In genomic region chr1:9901148-9902059, GRCh38 we compare ENCODE assay signal across 10 cellular contexts. TPM values are rescaled to one million over a fixed set of nuclear protein-coding genes. Genes with fewer than 3 reads are reported as not detected.
DNase-seq lines count a peak whose midpoint lies in the region; ATAC-seq, FAIRE-seq and TF ChIP-seq lines count a peak whose summit lies in the region.
"Had no signal": no experiment of that assay in that cellular context is flagged by ENCODE, and none has a peak within 500 bp of the region (broad histone marks: within the 10 kb centered on the region; RNA-seq: fewer than 3 reads in every experiment).

No MANE protein-coding gene starts in this region.

- no peak overlapping the region for H3K4me2 ChIP-seq in GM23338
- H3K4me2 ChIP-seq: hepatocyte had no signal

- H3K9me3 ChIP-seq in body of pancreas (no peaks in the 10 kb centered on the region), kidney (ENCODE audit: control insufficient read depth in 1 of 2, low read length in 2 of 2) (no peaks in the 10 kb centered on the region), gastrocnemius medialis (no peaks in the 10 kb centered on the region)

- H2AFZ ChIP-seq in GM23338, result no peak overlapping the region
- H2AFZ ChIP-seq: hepatocyte had no signal

- peaks cover 10% of the 10 kb centered on the region for H4K20me1 ChIP-seq in GM23338 (replicated peaks; ENCODE audit: insufficient read depth)

- H3K4me3 ChIP-seq in GM23338, result no peak overlapping the region
- H3K4me3 ChIP-seq in body of pancreas, result no peak overlapping the region
- H3K4me3 ChIP-seq in kidney (ENCODE audit: low read length in 2 of 2), result no peak overlapping the region
- H3K4me3 ChIP-seq in gastrocnemius medialis, result no peak overlapping the region
- H3K4me3 ChIP-seq: hepatocyte had no signal

- no peak for FAIRE-seq in kidney (lab: Jason Lieb, UNC)

- no peaks in the 10 kb centered on the region for H3K9me3 Mint-ChIP-seq in GM23338

- intact Hi-C loops in body of pancreas (cut with DNase I), result no loop called here
- intact Hi-C loops in kidney (cut with DNase I), result no loop called here
- intact Hi-C loops in gastrocnemius medialis (cut with DNase I; ENCODE audit: low total_unique reads), result no loop called here

- H3K9ac ChIP-seq in kidney (ENCODE audit: low read length in 2 of 2), result peak overlapping the region in 1 of 2 donors; percentile 29

- no peak for ATAC-seq in GM23338
- ATAC-seq in body of pancreas, result peak; percentile 59
- peak; percentile 28 to 63 for ATAC-seq in gastrocnemius medialis
- no peak for ATAC-seq in GM21423 (IDR thresholded peaks at IDR 0.05; ENCODE audit: unreplicated experiment)
- no peak for ATAC-seq in HG02981 (IDR thresholded peaks at IDR 0.05; ENCODE audit: unreplicated experiment)

- 0 out of 2 replicates have a peak overlapping the region, but pooled peaks have one; percentile 23 for H3K27ac Mint-ChIP-seq in GM23338

- in situ Hi-C loops in gastrocnemius medialis (cut with MboI; ENCODE audit: low sequenced_read_pairs in 4 of 4), result no loop called here

- H3K9me2 ChIP-seq in GM23338 (ENCODE audit: insufficient read depth), result no peaks in the 10 kb centered on the region; the same call in 1 of the 2 replicates

- no peak for TF ChIP-seq CTCF in GM23338 (conservative IDR thresholded peaks at IDR 0.05; ENCODE audit: low read depth in 2 of 2)
- no peak for TF ChIP-seq CTCF in body of pancreas (IDR thresholded peaks at IDR 0.05)
- TF ChIP-seq CTCF in kidney (IDR thresholded peaks at IDR 0.05; ENCODE audit: borderline replicate concordance, extremely low read depth, insufficient read depth), result no peak
- TF ChIP-seq CTCF in gastrocnemius medialis (IDR thresholded peaks at IDR 0.05 in 4 of 5, conservative IDR thresholded peaks at IDR 0.05 in 1 of 5), result no peak

- no peaks in the 10 kb centered on the region for H3K36me3 Mint-ChIP-seq in GM23338 (ENCODE audit: low read depth)

- no peaks in the 10 kb centered on the region for H3K36me3 ChIP-seq in GM23338 (ENCODE audit: insufficient read depth)
- H3K36me3 ChIP-seq in body of pancreas (replicated peaks in 1 of 2; ENCODE audit: insufficient read depth in 1 of 2, low read depth in 2 of 2), result no peaks in the 10 kb centered on the region
- H3K36me3 ChIP-seq in kidney (ENCODE audit: control insufficient read depth in 1 of 2, insufficient read depth in 2 of 2, low read length in 2 of 2), result no peaks in the 10 kb centered on the region
- H3K36me3 ChIP-seq in gastrocnemius medialis, result no peaks in the 10 kb centered on the region

- TF ChIP-seq POLR2A in body of pancreas (IDR thresholded peaks at IDR 0.05) (no peak), gastrocnemius medialis (IDR thresholded peaks at IDR 0.05) (no peak)

- H3K79me2 ChIP-seq in GM23338 (replicated peaks; ENCODE audit: insufficient read depth), result peaks cover 34% of the 10 kb centered on the region

- H3K4me3 Mint-ChIP-seq in GM23338, result no peak overlapping the region

- H3K27me3 Mint-ChIP-seq in GM23338 (ENCODE audit: insufficient read depth, low read depth, poor library complexity), result no peaks in the 10 kb centered on the region

- H3K27ac ChIP-seq in GM23338 (ENCODE audit: low read depth), result no peak overlapping the region
- H3K27ac ChIP-seq in body of pancreas, result peak overlapping the region; percentile 83 to 92 (median 89)
- peak overlapping the region; percentile 33 to 68 for H3K27ac ChIP-seq in kidney (ENCODE audit: low read depth in 2 of 2, low read length in 2 of 2)
- peak overlapping the region; percentile 48 to 82 (median 62) for H3K27ac ChIP-seq in gastrocnemius medialis

- WGBS in body of pancreas, 2 donors, result 14 to 29% methylated on average over 5 to 9 of the region's 9 CpGs

- peaks cover 4% of the 10 kb centered on the region; the same call in 1 of the 2 replicates for H3F3A ChIP-seq in GM23338 (replicated peaks; ENCODE audit: low read depth)

- DNase-seq in GM23338 (ENCODE audit: low spot score) (no peak), body of pancreas (peak; percentile 54 to 76 (median 70)), kidney (peak; percentile 48), gastrocnemius medialis (peak in 1 of 2 donors; percentile 63), activated T-cell treated with anti-CD3 and anti-CD28 coated beads for 4 hours (no peak), retina (no peak)
- DNase-seq: NCI-H748 treated with DMSO at 0.1 percent for 48 hours had no signal

- H3K4me1 ChIP-seq in GM23338 (ENCODE audit: insufficient read depth) (no peaks in the 10 kb centered on the region), body of pancreas (peaks cover 43% of the 10 kb centered on the region), kidney (ENCODE audit: control insufficient read depth in 1 of 2, insufficient read depth in 1 of 2, low read depth in 1 of 2, low read length in 2 of 2) (peaks cover 13 to 22% of the 10 kb centered on the region in 2 donors), gastrocnemius medialis (peaks cover 27 to 60% of the 10 kb centered on the region in 2 donors)

- peaks cover 10% of the 10 kb centered on the region; the same call in 2 of the 3 replicates for H3K4me1 Mint-ChIP-seq in GM23338

- H3K27me3 ChIP-seq in GM23338 (ENCODE audit: insufficient read depth) (no peaks in the 10 kb centered on the region), body of pancreas (no peaks in the 10 kb centered on the region), gastrocnemius medialis (no peaks in the 10 kb centered on the region)
- H3K27me3 ChIP-seq: hepatocyte had no signal

TF ChIP-seq in GM23338, 12 proteins besides CTCF, POLR2A, EP300 and RAD21 (continues in another document):
- no peak for TF ChIP-seq CREB1 (CRISPR knock-in tag; IDR thresholded peaks at IDR 0.05; ENCODE audit: low read depth)

RNA-seq across cellular contexts. Expression of gene CTNNBIP1, which starts 8.7 kb away (rescaled TPM):
- total RNA-seq in GM23338 (2014; rRNA removed; shearing (Covaris generic)), result 50.8 and 55.1 TPM in 2 replicates
- 30.2 and 30.3 TPM in 2 replicates for polyA plus RNA-seq in GM23338 (2016; fragmentation: Nextera tagmentation; extraction: Ambion mirVana)
- total RNA-seq in body of pancreas, result 10 to 100 TPM; 20.1 to 24.6 TPM
- total RNA-seq in kidney, result 21.9 TPM
- polyA plus RNA-seq in kidney (ENCODE audit: insufficient read depth, low read depth, low replicate concordance), result 26.4 TPM
- total RNA-seq in gastrocnemius medialis, result 10 to 100 TPM; 10.3 to 13.2 (median 10.4) TPM

RNA-seq across cellular contexts. Expression of gene LZIC, which starts 41.8 kb away (rescaled TPM):
- total RNA-seq in GM23338 (2014; rRNA removed; shearing (Covaris generic)), result 14.8 and 19.4 TPM in 2 replicates
- polyA plus RNA-seq in GM23338 (2016; fragmentation: Nextera tagmentation; extraction: Ambion mirVana), result 22.3 and 23.5 TPM in 2 replicates
- total RNA-seq in body of pancreas, result 10 to 100 TPM in 1 of 2 donors, 1 to 10 TPM in 1; 8.6 to 20.2 TPM
- total RNA-seq in kidney, result 27.0 TPM
- 22.3 TPM for polyA plus RNA-seq in kidney (ENCODE audit: insufficient read depth, low read depth, low replicate concordance)
- 10 to 100 TPM in 3 of 4 donors, 1 to 10 TPM in 1; 9.4 to 21.7 (median 19.4) TPM for total RNA-seq in gastrocnemius medialis

RNA-seq across cellular contexts. Expression of gene NMNAT1, which starts 41.9 kb away (rescaled TPM):
- total RNA-seq in GM23338 (2014; rRNA removed; shearing (Covaris generic)), result 2.1 and 2.5 TPM in 2 replicates
- polyA plus RNA-seq in GM23338 (2016; fragmentation: Nextera tagmentation; extraction: Ambion mirVana) (2.8 and 3.9 TPM in 2 replicates), kidney (ENCODE audit: insufficient read depth, low read depth, low replicate concordance) (17.5 TPM)
- total RNA-seq in body of pancreas (1 to 10 TPM; 3.6 to 5.2 TPM), kidney (12.3 TPM), gastrocnemius medialis (10 to 100 TPM in 1 of 4 donors, 1 to 10 TPM in 3; 5.6 to 12.4 (median 8.8) TPM)

Comparison
In these comparisons a context has a peak if more than half of its experiments do, and no peak if none do; other contexts are left out.
1. ATAC-seq: peak in body of pancreas (single experiment) and gastrocnemius medialis (2 of 2); none in GM23338 (single experiment), GM21423 (single experiment) and HG02981 (single experiment).
2. DNase-seq: peak in body of pancreas (4 of 4) and kidney (single experiment); none in GM23338 (single experiment), activated T-cell treated with anti-CD3 and anti-CD28 coated beads for 4 hours (single experiment) and retina (single experiment).